Comparison of ENCODE assay signal across 1 cellular context in the genomic region with DNA sequence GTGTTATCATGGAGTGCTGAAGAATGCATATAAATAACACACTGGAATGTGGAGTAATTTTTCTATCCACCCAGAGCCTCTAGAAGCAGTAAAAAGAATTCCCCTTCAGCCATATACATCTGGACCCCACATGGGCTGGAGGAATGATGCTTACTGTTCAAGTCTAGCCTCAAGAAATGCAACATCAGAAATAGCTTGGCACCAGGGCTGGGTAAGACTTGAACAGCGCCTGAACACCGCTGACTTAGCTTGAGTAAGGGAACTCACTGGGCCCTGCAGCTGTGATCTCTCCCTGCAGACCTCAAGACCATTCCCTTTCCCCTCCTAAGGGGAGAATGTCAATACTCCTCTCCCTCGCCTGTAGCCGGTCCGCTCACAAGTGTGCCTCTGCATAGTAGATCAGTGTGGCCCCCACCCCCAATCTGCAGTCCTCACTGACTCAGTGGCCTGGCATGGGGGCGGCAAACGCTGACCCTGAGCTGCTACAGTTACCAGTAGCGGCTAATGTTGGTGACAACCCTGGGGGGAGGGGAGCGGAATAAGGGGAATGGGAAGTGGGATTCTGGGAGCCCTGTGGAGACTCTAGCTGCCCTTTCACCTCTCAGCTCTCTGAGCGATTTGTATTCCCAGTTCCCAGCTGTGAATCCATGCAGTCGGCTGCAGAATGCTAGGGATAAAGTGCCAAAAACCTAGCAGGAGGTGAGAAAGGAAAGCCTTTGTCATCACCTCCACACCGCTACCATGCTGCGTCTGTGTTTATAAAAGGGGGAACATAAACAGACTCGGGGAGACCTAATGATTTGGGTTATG.
TF ChIP-seq lines count a peak whose summit lies in the region.

No MANE protein-coding gene starts in this region.

TF ChIP-seq in WTC11, 78 proteins besides CTCF, POLR2A, EP300 and RAD21 (continued from another document and continues in another):
- TF ChIP-seq ATF6 (CRISPR knock-in tag; IDR thresholded peaks at IDR 0.05): no peak
- no peak for TF ChIP-seq ATF1 (CRISPR knock-in tag; IDR thresholded peaks at IDR 0.05)
- no peak for TF ChIP-seq NFATC4 (CRISPR knock-in tag; IDR thresholded peaks at IDR 0.05)
- TF ChIP-seq IRF2 (CRISPR knock-in tag; IDR thresholded peaks at IDR 0.05; ENCODE audit: borderline replicate concordance, low read depth): no peak
- TF ChIP-seq, protein P1, sequence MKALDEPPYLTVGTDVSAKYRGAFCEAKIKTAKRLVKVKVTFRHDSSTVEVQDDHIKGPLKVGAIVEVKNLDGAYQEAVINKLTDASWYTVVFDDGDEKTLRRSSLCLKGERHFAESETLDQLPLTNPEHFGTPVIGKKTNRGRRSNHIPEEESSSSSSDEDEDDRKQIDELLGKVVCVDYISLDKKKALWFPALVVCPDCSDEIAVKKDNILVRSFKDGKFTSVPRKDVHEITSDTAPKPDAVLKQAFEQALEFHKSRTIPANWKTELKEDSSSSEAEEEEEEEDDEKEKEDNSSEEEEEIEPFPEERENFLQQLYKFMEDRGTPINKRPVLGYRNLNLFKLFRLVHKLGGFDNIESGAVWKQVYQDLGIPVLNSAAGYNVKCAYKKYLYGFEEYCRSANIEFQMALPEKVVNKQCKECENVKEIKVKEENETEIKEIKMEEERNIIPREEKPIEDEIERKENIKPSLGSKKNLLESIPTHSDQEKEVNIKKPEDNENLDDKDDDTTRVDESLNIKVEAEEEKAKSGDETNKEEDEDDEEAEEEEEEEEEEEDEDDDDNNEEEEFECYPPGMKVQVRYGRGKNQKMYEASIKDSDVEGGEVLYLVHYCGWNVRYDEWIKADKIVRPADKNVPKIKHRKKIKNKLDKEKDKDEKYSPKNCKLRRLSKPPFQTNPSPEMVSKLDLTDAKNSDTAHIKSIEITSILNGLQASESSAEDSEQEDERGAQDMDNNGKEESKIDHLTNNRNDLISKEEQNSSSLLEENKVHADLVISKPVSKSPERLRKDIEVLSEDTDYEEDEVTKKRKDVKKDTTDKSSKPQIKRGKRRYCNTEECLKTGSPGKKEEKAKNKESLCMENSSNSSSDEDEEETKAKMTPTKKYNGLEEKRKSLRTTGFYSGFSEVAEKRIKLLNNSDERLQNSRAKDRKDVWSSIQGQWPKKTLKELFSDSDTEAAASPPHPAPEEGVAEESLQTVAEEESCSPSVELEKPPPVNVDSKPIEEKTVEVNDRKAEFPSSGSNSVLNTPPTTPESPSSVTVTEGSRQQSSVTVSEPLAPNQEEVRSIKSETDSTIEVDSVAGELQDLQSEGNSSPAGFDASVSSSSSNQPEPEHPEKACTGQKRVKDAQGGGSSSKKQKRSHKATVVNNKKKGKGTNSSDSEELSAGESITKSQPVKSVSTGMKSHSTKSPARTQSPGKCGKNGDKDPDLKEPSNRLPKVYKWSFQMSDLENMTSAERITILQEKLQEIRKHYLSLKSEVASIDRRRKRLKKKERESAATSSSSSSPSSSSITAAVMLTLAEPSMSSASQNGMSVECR (CRISPR knock-in tag; IDR thresholded peaks at IDR 0.05; ENCODE audit: borderline replicate concordance): no peak; the same call in 1 of the 2 replicates
- no peak for TF ChIP-seq TP53 (CRISPR knock-in tag; IDR thresholded peaks at IDR 0.05)
- no peak for TF ChIP-seq SMAD4 (CRISPR knock-in tag; IDR thresholded peaks at IDR 0.05)
- TF ChIP-seq, protein P2, sequence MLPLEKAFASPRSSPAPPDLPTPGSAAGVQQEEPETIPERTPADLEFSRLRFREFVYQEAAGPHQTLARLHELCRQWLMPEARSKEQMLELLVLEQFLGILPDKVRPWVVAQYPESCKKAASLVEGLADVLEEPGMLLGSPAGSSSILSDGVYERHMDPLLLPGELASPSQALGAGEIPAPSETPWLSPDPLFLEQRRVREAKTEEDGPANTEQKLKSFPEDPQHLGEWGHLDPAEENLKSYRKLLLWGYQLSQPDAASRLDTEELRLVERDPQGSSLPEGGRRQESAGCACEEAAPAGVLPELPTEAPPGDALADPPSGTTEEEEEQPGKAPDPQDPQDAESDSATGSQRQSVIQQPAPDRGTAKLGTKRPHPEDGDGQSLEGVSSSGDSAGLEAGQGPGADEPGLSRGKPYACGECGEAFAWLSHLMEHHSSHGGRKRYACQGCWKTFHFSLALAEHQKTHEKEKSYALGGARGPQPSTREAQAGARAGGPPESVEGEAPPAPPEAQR (CRISPR knock-in tag; IDR thresholded peaks at IDR 0.05): no peak
- no peak for TF ChIP-seq ATF2 (CRISPR knock-in tag; IDR thresholded peaks at IDR 0.05; ENCODE audit: borderline replicate concordance, low read depth)
- TF ChIP-seq ZNF416 (CRISPR knock-in tag; IDR thresholded peaks at IDR 0.05): no peak
- TF ChIP-seq, protein P3, sequence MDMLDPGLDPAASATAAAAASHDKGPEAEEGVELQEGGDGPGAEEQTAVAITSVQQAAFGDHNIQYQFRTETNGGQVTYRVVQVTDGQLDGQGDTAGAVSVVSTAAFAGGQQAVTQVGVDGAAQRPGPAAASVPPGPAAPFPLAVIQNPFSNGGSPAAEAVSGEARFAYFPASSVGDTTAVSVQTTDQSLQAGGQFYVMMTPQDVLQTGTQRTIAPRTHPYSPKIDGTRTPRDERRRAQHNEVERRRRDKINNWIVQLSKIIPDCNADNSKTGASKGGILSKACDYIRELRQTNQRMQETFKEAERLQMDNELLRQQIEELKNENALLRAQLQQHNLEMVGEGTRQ (CRISPR knock-in tag; IDR thresholded peaks at IDR 0.05): no peak
- peak; percentile 58; the same call in 1 of the 2 replicates for TF ChIP-seq MAX (CRISPR knock-in tag; IDR thresholded peaks at IDR 0.05)
- TF ChIP-seq FOXJ3 (CRISPR knock-in tag; IDR thresholded peaks at IDR 0.05; ENCODE audit: borderline replicate concordance): no peak
- 0 out of 2 replicates have a peak, but pooled peaks have one; percentile 40 for TF ChIP-seq E2F5 (CRISPR knock-in tag; IDR thresholded peaks at IDR 0.05)
- TF ChIP-seq, protein P4, sequence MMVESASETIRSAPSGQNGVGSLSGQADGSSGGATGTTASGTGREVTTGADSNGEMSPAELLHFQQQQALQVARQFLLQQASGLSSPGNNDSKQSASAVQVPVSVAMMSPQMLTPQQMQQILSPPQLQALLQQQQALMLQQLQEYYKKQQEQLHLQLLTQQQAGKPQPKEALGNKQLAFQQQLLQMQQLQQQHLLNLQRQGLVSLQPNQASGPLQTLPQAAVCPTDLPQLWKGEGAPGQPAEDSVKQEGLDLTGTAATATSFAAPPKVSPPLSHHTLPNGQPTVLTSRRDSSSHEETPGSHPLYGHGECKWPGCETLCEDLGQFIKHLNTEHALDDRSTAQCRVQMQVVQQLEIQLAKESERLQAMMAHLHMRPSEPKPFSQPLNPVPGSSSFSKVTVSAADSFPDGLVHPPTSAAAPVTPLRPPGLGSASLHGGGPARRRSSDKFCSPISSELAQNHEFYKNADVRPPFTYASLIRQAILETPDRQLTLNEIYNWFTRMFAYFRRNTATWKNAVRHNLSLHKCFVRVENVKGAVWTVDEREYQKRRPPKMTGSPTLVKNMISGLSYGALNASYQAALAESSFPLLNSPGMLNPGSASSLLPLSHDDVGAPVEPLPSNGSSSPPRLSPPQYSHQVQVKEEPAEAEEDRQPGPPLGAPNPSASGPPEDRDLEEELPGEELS (CRISPR knock-in tag; IDR thresholded peaks at IDR 0.05): peak; percentile 45; the same call in 1 of the 2 replicates
- no peak for TF ChIP-seq SOX15 (CRISPR knock-in tag; IDR thresholded peaks at IDR 0.05)
- no peak for TF ChIP-seq NR1H2 (CRISPR knock-in tag; IDR thresholded peaks at IDR 0.05)
- no peak for TF ChIP-seq GRHL2 (CRISPR knock-in tag; IDR thresholded peaks at IDR 0.05; ENCODE audit: insufficient replicate concordance, severe bottlenecking)
- TF ChIP-seq, protein P5, sequence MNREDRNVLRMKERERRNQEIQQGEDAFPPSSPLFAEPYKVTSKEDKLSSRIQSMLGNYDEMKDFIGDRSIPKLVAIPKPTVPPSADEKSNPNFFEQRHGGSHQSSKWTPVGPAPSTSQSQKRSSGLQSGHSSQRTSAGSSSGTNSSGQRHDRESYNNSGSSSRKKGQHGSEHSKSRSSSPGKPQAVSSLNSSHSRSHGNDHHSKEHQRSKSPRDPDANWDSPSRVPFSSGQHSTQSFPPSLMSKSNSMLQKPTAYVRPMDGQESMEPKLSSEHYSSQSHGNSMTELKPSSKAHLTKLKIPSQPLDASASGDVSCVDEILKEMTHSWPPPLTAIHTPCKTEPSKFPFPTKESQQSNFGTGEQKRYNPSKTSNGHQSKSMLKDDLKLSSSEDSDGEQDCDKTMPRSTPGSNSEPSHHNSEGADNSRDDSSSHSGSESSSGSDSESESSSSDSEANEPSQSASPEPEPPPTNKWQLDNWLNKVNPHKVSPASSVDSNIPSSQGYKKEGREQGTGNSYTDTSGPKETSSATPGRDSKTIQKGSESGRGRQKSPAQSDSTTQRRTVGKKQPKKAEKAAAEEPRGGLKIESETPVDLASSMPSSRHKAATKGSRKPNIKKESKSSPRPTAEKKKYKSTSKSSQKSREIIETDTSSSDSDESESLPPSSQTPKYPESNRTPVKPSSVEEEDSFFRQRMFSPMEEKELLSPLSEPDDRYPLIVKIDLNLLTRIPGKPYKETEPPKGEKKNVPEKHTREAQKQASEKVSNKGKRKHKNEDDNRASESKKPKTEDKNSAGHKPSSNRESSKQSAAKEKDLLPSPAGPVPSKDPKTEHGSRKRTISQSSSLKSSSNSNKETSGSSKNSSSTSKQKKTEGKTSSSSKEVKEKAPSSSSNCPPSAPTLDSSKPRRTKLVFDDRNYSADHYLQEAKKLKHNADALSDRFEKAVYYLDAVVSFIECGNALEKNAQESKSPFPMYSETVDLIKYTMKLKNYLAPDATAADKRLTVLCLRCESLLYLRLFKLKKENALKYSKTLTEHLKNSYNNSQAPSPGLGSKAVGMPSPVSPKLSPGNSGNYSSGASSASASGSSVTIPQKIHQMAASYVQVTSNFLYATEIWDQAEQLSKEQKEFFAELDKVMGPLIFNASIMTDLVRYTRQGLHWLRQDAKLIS (CRISPR knock-in tag; IDR thresholded peaks at IDR 0.05; ENCODE audit: borderline replicate concordance): no peak
- TF ChIP-seq PRRX2 (CRISPR knock-in tag; IDR thresholded peaks at IDR 0.05): 0 out of 2 replicates have a peak, but pooled peaks have one; percentile 6
- no peak for TF ChIP-seq TEAD4 (CRISPR knock-in tag; IDR thresholded peaks at IDR 0.05)
- no peak for TF ChIP-seq USF1 (CRISPR knock-in tag; IDR thresholded peaks at IDR 0.05)
- no peak for TF ChIP-seq ERG (CRISPR knock-in tag; IDR thresholded peaks at IDR 0.05)
- no peak for TF ChIP-seq RORB (CRISPR knock-in tag; IDR thresholded peaks at IDR 0.05)
- no peak for TF ChIP-seq GABPB1 (CRISPR knock-in tag; IDR thresholded peaks at IDR 0.05)
- TF ChIP-seq, protein P6, sequence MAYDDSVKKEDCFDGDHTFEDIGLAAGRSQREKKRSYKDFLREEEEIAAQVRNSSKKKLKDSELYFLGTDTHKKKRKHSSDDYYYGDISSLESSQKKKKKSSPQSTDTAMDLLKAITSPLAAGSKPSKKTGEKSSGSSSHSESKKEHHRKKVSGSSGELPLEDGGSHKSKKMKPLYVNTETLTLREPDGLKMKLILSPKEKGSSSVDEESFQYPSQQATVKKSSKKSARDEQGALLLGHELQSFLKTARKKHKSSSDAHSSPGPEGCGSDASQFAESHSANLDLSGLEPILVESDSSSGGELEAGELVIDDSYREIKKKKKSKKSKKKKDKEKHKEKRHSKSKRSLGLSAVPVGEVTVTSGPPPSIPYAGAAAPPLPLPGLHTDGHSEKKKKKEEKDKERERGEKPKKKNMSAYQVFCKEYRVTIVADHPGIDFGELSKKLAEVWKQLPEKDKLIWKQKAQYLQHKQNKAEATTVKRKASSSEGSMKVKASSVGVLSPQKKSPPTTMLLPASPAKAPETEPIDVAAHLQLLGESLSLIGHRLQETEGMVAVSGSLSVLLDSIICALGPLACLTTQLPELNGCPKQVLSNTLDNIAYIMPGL (CRISPR knock-in tag; IDR thresholded peaks at IDR 0.05): no peak
- TF ChIP-seq ZNF671 (CRISPR knock-in tag; IDR thresholded peaks at IDR 0.05): no peak
